Comparison of ENCODE assay signal across 12 cellular contexts in the genomic region with DNA sequence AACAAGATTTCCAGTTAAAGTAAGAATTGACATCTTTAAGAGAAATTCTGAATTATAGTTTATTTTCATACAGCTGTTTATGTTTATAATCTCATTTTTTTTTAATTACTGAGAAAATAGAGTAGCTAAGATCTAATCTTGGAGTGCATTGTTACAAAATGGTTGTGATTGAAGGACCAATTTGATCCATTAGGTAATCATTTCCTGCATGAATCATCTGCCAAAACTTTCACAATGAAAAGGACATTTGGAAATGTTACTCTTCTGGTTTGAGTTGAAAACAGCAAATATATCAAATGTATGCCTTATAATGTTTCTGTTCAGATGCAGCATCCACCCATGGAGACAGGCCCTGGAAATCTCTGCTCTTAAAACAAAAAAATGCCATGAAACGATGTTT. TPM values are rescaled to one million over a fixed set of nuclear protein-coding genes. Genes with fewer than 3 reads are reported as not detected.
DNase-seq lines count a peak whose midpoint lies in the region; ATAC-seq and TF ChIP-seq lines count a peak whose summit lies in the region.
"Had no signal": no experiment of that assay in that cellular context is flagged by ENCODE, and none has a peak within 500 bp of the region (broad histone marks: within the 10 kb centered on the region; RNA-seq: fewer than 3 reads in every experiment).

No MANE protein-coding gene starts in this region.

- dilution Hi-C loops in mammary epithelial cell (cut with HindIII; ENCODE audit: low sequenced_read_pairs) = no loop called here

- BruUV-seq in MCF 10A (replicated peaks; lab: Mats Ljungman, UMichigan) = no TSS peak
- no TSS peak for BruUV-seq in mammary epithelial cell (replicated peaks; lab: Mats Ljungman, UMichigan)

- TF ChIP-seq POLR2A in Peyer's patch (IDR thresholded peaks at IDR 0.05) (no peak), lower leg skin (IDR thresholded peaks at IDR 0.05) (no peak)

- H3K27me3 Mint-ChIP-seq in MCF 10A (ENCODE audit: insufficient read depth, unreplicated experiment) = no peaks in the 10 kb centered on the region
- H3K27me3 Mint-ChIP-seq: activated CD4-positive, alpha-beta memory T cell treated with anti-CD3 and anti-CD28 coated beads for 36 hours had no signal

- in situ Hi-C loops in mammary epithelial cell (cut with MboI; ENCODE audit: low sequenced_read_pairs in 2 of 2) = no loop called here

- CTCF ChIA-PET in MCF 10A (lab: Yijun Ruan, JAX) (interaction anchor here (0.6 to 2.2 kb wide), 7 partner anchors 11 to 352 kb away, joined by 3 to 10 read pairs (median 3); no protein-coding TSS in a partner anchor), mammary epithelial cell (lab: Charles Lee; ENCODE audit: low non-redundant PET) (no interaction called here)

- ATAC-seq in GM21619 (IDR thresholded peaks at IDR 0.05; ENCODE audit: unreplicated experiment) = no peak

- peaks cover 15% of the 10 kb centered on the region for H3K4me1 ChIP-seq in mammary epithelial cell (ENCODE audit: insufficient read depth, low read length)
- H3K4me1 ChIP-seq in Peyer's patch = peaks cover 0 to 31% (median 4%) of the 10 kb centered on the region in 4 donors
- peaks cover 14% of the 10 kb centered on the region for H3K4me1 ChIP-seq in fibroblast of lung (ENCODE audit: control insufficient read depth, extremely low read depth, insufficient read depth, low read length)
- H3K4me1 ChIP-seq in subcutaneous abdominal adipose tissue (ENCODE audit: control insufficient read depth in 5 of 5, insufficient read depth in 5 of 5, low read length in 5 of 5) = peaks cover 0 to 28% (median 18%) of the 10 kb centered on the region in 5 donors

- H3K79me2 ChIP-seq in mammary epithelial cell (ENCODE audit: insufficient read depth, low read length) = no peaks in the 10 kb centered on the region
- H3K79me2 ChIP-seq in fibroblast of lung (ENCODE audit: control insufficient read depth, insufficient read depth, low read length) = no peaks in the 10 kb centered on the region

- WGBS in mammary epithelial cell (ENCODE audit: low coverage, missing lambda C conversion rate) = 72% methylated on average over 1 of the region's 1 CpG
- WGBS in lower leg skin, 2 donors = 61 to 73% methylated on average over 1 of the region's 1 CpG

- no peaks in the 10 kb centered on the region for H3K9me3 ChIP-seq in mammary epithelial cell (replicated peaks; ENCODE audit: insufficient read depth, low read length)
- H3K9me3 ChIP-seq in Peyer's patch = no peaks in the 10 kb centered on the region
- no peaks in the 10 kb centered on the region for H3K9me3 ChIP-seq in fibroblast of lung (ENCODE audit: control insufficient read depth, insufficient read depth, low read depth, low read length)
- no peaks in the 10 kb centered on the region for H3K9me3 ChIP-seq in subcutaneous abdominal adipose tissue (ENCODE audit: control insufficient read depth in 5 of 5, low read length in 5 of 5)

- H3K4me3 ChIP-seq in mammary epithelial cell (replicated peaks in 1 of 3; ENCODE audit: insufficient read depth in 1 of 3, low read depth in 2 of 3, low read length in 3 of 3) (no peak overlapping the region), Peyer's patch (no peak overlapping the region), fibroblast of lung (replicated peaks in 1 of 4; ENCODE audit: control extremely low read depth in 1 of 4, insufficient read depth in 1 of 4, low read depth in 3 of 4, low read length in 4 of 4) (no peak overlapping the region), subcutaneous abdominal adipose tissue (ENCODE audit: low read depth in 1 of 5, low read length in 5 of 5) (no peak overlapping the region), lower leg skin (ENCODE audit: low read depth, poor library complexity, severe bottlenecking) (no peak overlapping the region)

- H3K4me2 ChIP-seq in mammary epithelial cell (ENCODE audit: insufficient read depth, low read depth, low read length) = no peak overlapping the region
- H3K4me2 ChIP-seq in fibroblast of lung (ENCODE audit: extremely low read depth, insufficient read depth, low read length) = peak overlapping the region; percentile 49

- H3K9me3 Mint-ChIP-seq in MCF 10A (ENCODE audit: unreplicated experiment) = no peaks in the 10 kb centered on the region
- H3K9me3 Mint-ChIP-seq: activated CD4-positive, alpha-beta memory T cell treated with anti-CD3 and anti-CD28 coated beads for 36 hours had no signal

- H3K4me1 Mint-ChIP-seq in MCF 10A (ENCODE audit: insufficient read depth, unreplicated experiment) = peaks cover 13% of the 10 kb centered on the region

- H3K9ac ChIP-seq in mammary epithelial cell (ENCODE audit: insufficient read depth, low read length) (no peak overlapping the region), fibroblast of lung (ENCODE audit: insufficient read depth, low read length) (no peak overlapping the region), subcutaneous abdominal adipose tissue (ENCODE audit: low read length in 5 of 5) (no peak overlapping the region)

- H3K4me3 Mint-ChIP-seq in MCF 10A (ENCODE audit: unreplicated experiment) = no peak overlapping the region
- H3K4me3 Mint-ChIP-seq: activated CD4-positive, alpha-beta memory T cell treated with anti-CD3 and anti-CD28 coated beads for 36 hours had no signal

- no peaks in the 10 kb centered on the region for H3K27me3 ChIP-seq in mammary epithelial cell (ENCODE audit: insufficient read depth, low read length)
- H3K27me3 ChIP-seq in Peyer's patch = no peaks in the 10 kb centered on the region
- no peaks in the 10 kb centered on the region for H3K27me3 ChIP-seq in fibroblast of lung (ENCODE audit: control insufficient read depth, insufficient read depth, low read length)
- H3K27me3 ChIP-seq in subcutaneous abdominal adipose tissue (ENCODE audit: control insufficient read depth in 5 of 5, insufficient read depth in 4 of 5, low read length in 5 of 5) = no peaks in the 10 kb centered on the region

- DNase-seq in MCF 10A (ENCODE audit: unreplicated experiment) (peak; percentile 57), mammary epithelial cell (no peak), Peyer's patch (no peak), fibroblast of lung (ENCODE audit: low read depth in 2 of 2) (peak in 1 of 2 donors; percentile 42), T-helper 2 cell (no peak), lower leg skin (ENCODE audit: low spot score in 2 of 2) (no peak)
- DNase-seq: activated CD4-positive, alpha-beta memory T cell treated with anti-CD3 and anti-CD28 coated beads for 36 hours; activated gamma-delta T cell treated with Interleukin-2 at 50 U/mL for 16 hours; GOT3; stimulated activated CD4-positive, alpha-beta T cell treated with anti-CD3 and anti-CD28 coated beads, Interleukin-1b, Interleukin-23, amount 100 ng/mL, for 48 hours had no signal

- H3K27ac Mint-ChIP-seq in MCF 10A (ENCODE audit: low read depth, unreplicated experiment) = no peak overlapping the region
- H3K27ac Mint-ChIP-seq: activated CD4-positive, alpha-beta memory T cell treated with anti-CD3 and anti-CD28 coated beads for 36 hours had no signal

- H4K20me1 ChIP-seq in mammary epithelial cell (ENCODE audit: insufficient read depth, low read length) (no peaks in the 10 kb centered on the region), fibroblast of lung (ENCODE audit: control insufficient read depth, extremely low read depth, insufficient read depth, low read length) (no peaks in the 10 kb centered on the region)

- H2AFZ ChIP-seq in mammary epithelial cell (ENCODE audit: low read depth, low read length) (no peak overlapping the region), fibroblast of lung (ENCODE audit: low read length) (no peak overlapping the region)

- POLR2A ChIA-PET in MCF 10A (lab: Yijun Ruan, JAX) = interaction anchor here (0.9 to 1.3 kb wide), 2 partner anchors 17 to 113 kb away, joined by 3 to 4 read pairs; no protein-coding TSS in a partner anchor

- peaks cover 25% of the 10 kb centered on the region for H3K36me3 Mint-ChIP-seq in MCF 10A (ENCODE audit: insufficient read depth, unreplicated experiment)

- no peak overlapping the region for H3K27ac ChIP-seq in mammary epithelial cell (ENCODE audit: insufficient read depth, low read depth, low read length)
- H3K27ac ChIP-seq in Peyer's patch = peak overlapping the region in 3 of 4 donors; percentile 2 to 77 (median 73)
- peak overlapping the region; percentile 59 for H3K27ac ChIP-seq in fibroblast of lung (ENCODE audit: insufficient read depth, low read length)
- peak overlapping the region; percentile 75 for H3K27ac ChIP-seq in subcutaneous abdominal adipose tissue (ENCODE audit: low read depth, low read length)

- H3K36me3 ChIP-seq in mammary epithelial cell (ENCODE audit: insufficient read depth, low read length) (peaks cover 6% of the 10 kb centered on the region), Peyer's patch (peaks cover 0 to 34% (median 0%) of the 10 kb centered on the region in 3 donors), fibroblast of lung (ENCODE audit: control insufficient read depth, insufficient read depth, low read length) (no peaks in the 10 kb centered on the region), subcutaneous abdominal adipose tissue (ENCODE audit: control insufficient read depth in 5 of 5, insufficient read depth in 5 of 5, low read length in 5 of 5) (peaks cover 19 to 87% (median 71%) of the 10 kb centered on the region in 5 donors)

- TF ChIP-seq CTCF in MCF 10A (IDR thresholded peaks at IDR 0.05; ENCODE audit: unreplicated experiment) = no peak
- no peak for TF ChIP-seq CTCF in mammary epithelial cell (conservative IDR thresholded peaks at IDR 0.05 in 1 of 2, IDR thresholded peaks at IDR 0.05 in 1 of 2; ENCODE audit: extremely low read depth in 1 of 2, insufficient read depth in 1 of 2, low read depth in 1 of 2, low read length in 2 of 2)
- TF ChIP-seq CTCF in Peyer's patch (IDR thresholded peaks at IDR 0.05) = no peak
- no peak for TF ChIP-seq CTCF in fibroblast of lung (conservative IDR thresholded peaks at IDR 0.05 in 1 of 2, IDR thresholded peaks at IDR 0.05 in 1 of 2; ENCODE audit: low read depth in 1 of 2, low read length in 2 of 2)
- TF ChIP-seq CTCF in lower leg skin (IDR thresholded peaks at IDR 0.05) = no peak

- intact Hi-C loops in MCF 10A (cut with micrococcal nuclease) (no loop called here), mammary epithelial cell (cut with micrococcal nuclease) (loop anchor here (5.0 kb wide), 1 partner anchor 879 kb away; no protein-coding TSS in a partner anchor), lower leg skin (cut with DNase I; ENCODE audit: low total_unique reads) (loop anchor here (10.0 kb wide), 1 partner anchor 96 kb away; no protein-coding TSS in a partner anchor)

RNA-seq across cellular contexts. Expression of a gene that starts 19.0 kb away (rescaled TPM):
- 13.3 and 17.8 TPM in 2 replicates for total RNA-seq in MCF 10A (2022)
- 100 to 1,000 TPM in 1 of 2 donors, 10 to 100 TPM in 1; 70.2 to 214 TPM for total RNA-seq in mammary epithelial cell
- 122 TPM for polyA plus RNA-seq in mammary epithelial cell
- polyA minus RNA-seq in mammary epithelial cell = 85.7 TPM
- total RNA-seq in Peyer's patch = 10 to 100 TPM; 13.2 to 61.6 (median 47.6) TPM
- 40.8 and 54.3 TPM in 2 replicates for total RNA-seq in fibroblast of lung
- polyA plus RNA-seq in fibroblast of lung = 133 and 137 TPM in 2 replicates
- 177 and 188 TPM in 2 replicates for polyA plus RNA-seq in fibroblast of lung (2012)
- polyA minus RNA-seq in fibroblast of lung (ENCODE audit: low replicate concordance) = 114 and 139 TPM in 2 replicates
- total RNA-seq in lower leg skin = 100 to 1,000 TPM; 104 to 219 (median 142) TPM

RNA-seq across cellular contexts. Expression of a gene that starts 19.8 kb away (rescaled TPM):
- total RNA-seq in MCF 10A (2022) (13.2 and 17.5 TPM in 2 replicates), mammary epithelial cell (10 to 100 TPM; 24.8 to 25.8 TPM), Peyer's patch (10 to 100 TPM; 21.5 to 73.1 (median 68.2) TPM), fibroblast of lung (15.2 and 20.6 TPM in 2 replicates), lower leg skin (10 to 100 TPM; 14.9 to 30.4 (median 23.3) TPM)
- polyA plus RNA-seq in mammary epithelial cell (17.7 TPM), fibroblast of lung (15.5 and 16.6 TPM in 2 replicates)
- polyA minus RNA-seq in mammary epithelial cell (not detected), fibroblast of lung (ENCODE audit: low replicate concordance) (4.8 and 13.7 TPM in 2 replicates)
- polyA plus RNA-seq in fibroblast of lung (2012) = 13.7 and 14.4 TPM in 2 replicates
